Comparison of ENCODE assay signal across 11 cellular contexts in the genomic region with DNA sequence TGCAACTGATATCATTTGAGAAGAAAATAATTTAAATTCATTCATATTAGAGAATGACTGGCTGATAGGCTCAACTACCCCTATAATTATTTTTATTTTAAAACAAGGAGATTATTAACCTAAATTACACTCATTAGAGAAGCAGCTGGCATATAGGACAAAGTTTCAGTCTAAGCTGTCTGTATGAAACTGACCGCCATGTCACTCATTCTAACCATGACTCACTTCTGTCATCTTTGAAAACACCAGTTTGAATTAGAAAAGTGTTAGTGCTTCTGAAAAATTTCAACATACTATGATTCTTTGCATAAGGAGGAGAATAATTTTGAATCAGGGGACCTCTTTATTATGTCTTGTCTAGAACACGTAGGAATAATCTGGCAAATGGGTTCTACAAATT.
"Had no signal": no experiment of that assay in that cellular context is flagged by ENCODE, and none has a peak within 500 bp of the region (broad histone marks: within the 10 kb centered on the region; RNA-seq: fewer than 3 reads in every experiment).

No MANE protein-coding gene starts in this region.

- ATAC-seq: GM23338, HCT116 had no signal

- FAIRE-seq: H1, H54 had no signal

- H3K4me2 ChIP-seq: GM23338 had no signal

- H3K9me3 ChIP-seq: HAP-1 had no signal

- H3K4me3 ChIP-seq: GM23248, GM23338, HAP-1 had no signal

- H3K27ac ChIP-seq: GM23248 had no signal

- H2AFZ ChIP-seq: GM23248, GM23338 had no signal

- H3K36me3 ChIP-seq: HAP-1 had no signal

- H3K4me1 ChIP-seq: HAP-1 had no signal

- DNase-seq: GM23248, GOT3, H7, H9, HCEC 1CT, HFFc6 had no signal

- H3K9ac ChIP-seq: GM23248 had no signal
